Comparison of ENCODE assay signal across 8 cellular contexts in genomic region chr18:63320041-63320689, GRCh38. TPM values are rescaled to one million over a fixed set of nuclear protein-coding genes. Genes with fewer than 3 reads are reported as not detected.
A peak's percentile ranks its signal among the peaks of the same experiment; 100 is the strongest.
DNase-seq lines count a peak whose midpoint lies in the region; ATAC-seq and TF ChIP-seq lines count a peak whose summit lies in the region.

No MANE protein-coding gene starts in this region.

- TF ChIP-seq POLR2A in GM18951 (IDR thresholded peaks at IDR 0.05; ENCODE audit: extremely low read depth, insufficient read depth, insufficient read length), result peak; percentile 62

- in situ Hi-C loops in GM18951 (cut with MboI; ENCODE audit: low sequenced_read_pairs, unreplicated experiment), result loop anchor here (5.0 kb wide), 1 partner anchor 303 kb away; no protein-coding TSS in a partner anchor

- peaks cover 12 to 46% of the 10 kb centered on the region in 2 donors for H3K4me1 ChIP-seq in left lung

- DNase-seq in AG09319 (ENCODE audit: extremely low read depth, low read depth), result peak; percentile 31
- peak; percentile 62 for DNase-seq in NCI-H446 treated with DMSO at 0.1 percent for 48 hours (lab: John Stamatoyannopoulos, UW)
- peak; percentile 86 for DNase-seq in activated CD4-positive, alpha-beta T cell treated with anti-CD3 and anti-CD28 coated beads for 48 hours
- DNase-seq in coronary artery (ENCODE audit: low spot score), result peak; percentile 91
- DNase-seq in left lung, result peak; percentile 88 to 91
- peak; percentile 85 for DNase-seq in stimulated activated CD4-positive, alpha-beta T cell treated with anti-CD3 and anti-CD28 coated beads, Interleukin-4, amount 100 ng/mL, for 1 hour

- ATAC-seq in HG03175 (IDR thresholded peaks at IDR 0.05; ENCODE audit: unreplicated experiment) (peak; percentile 66), left lung (peak; percentile 72)

- peak overlapping the region; percentile 90 to 95 for H3K27ac ChIP-seq in coronary artery
- H3K27ac ChIP-seq in left lung, result peak overlapping the region in 1 of 2 donors; percentile 71

- H3K9me3 ChIP-seq in left lung, result no peaks in the 10 kb centered on the region

- H3K36me3 ChIP-seq in left lung, result no peaks in the 10 kb centered on the region

- TF ChIP-seq CTCF in AG09319 (IDR thresholded peaks at IDR 0.05; ENCODE audit: low read depth, low read length) (no peak), coronary artery (IDR thresholded peaks at IDR 0.05) (no peak), left lung (IDR thresholded peaks at IDR 0.05) (peak in 1 of 2 donors; percentile 6)

- intact Hi-C loops in left lung (cut with DNase I), result loop anchor here in 1 of 2 donors (5.0 kb wide), 2 partner anchors 188 to 303 kb away; no protein-coding TSS in a partner anchor

- H3K27me3 ChIP-seq in left lung, result peaks cover 0 to 16% of the 10 kb centered on the region in 2 donors

- peak overlapping the region; percentile 94 for H3K4me3 ChIP-seq in coronary artery
- H3K4me3 ChIP-seq in left lung, result peak overlapping the region; percentile 29 to 76

RNA-seq across cellular contexts. Expression of gene BCL2, which starts 0.6 kb away (rescaled TPM):
- total RNA-seq in left lung, result 1 to 10 TPM; 6.3 to 8.7 TPM

RNA-seq across cellular contexts. Expression of gene KDSR, which starts 46.8 kb away (rescaled TPM):
- total RNA-seq in left lung, result 10 to 100 TPM; 62.5 to 70.2 TPM

Comparison
In these comparisons a context has a peak if more than half of its experiments do, and no peak if none do; other contexts are left out.
1. DNase-seq: peak in every context shown above with its lines; median percentile 91 in coronary artery; 90 in left lung; 86 in activated CD4-positive, alpha-beta T cell treated with anti-CD3 and anti-CD28 coated beads for 48 hours; 85 in stimulated activated CD4-positive, alpha-beta T cell treated with anti-CD3 and anti-CD28 coated beads, Interleukin-4, amount 100 ng/mL, for 1 hour; 62 in NCI-H446 treated with DMSO at 0.1 percent for 48 hours; 31 in AG09319.